Comparison of ENCODE assay signal across 1 cellular context in genomic region chr15:23713874-23714656, GRCh38. TPM values are rescaled to one million over a fixed set of nuclear protein-coding genes. Genes with fewer than 3 reads are reported as not detected.
"Had no signal": no experiment of that assay in that cellular context is flagged by ENCODE, and none has a peak within 500 bp of the region (broad histone marks: within the 10 kb centered on the region; RNA-seq: fewer than 3 reads in every experiment).

No MANE protein-coding gene starts in this region.

RNA-seq across cellular contexts. Expression of gene NDN, which starts 27.0 kb away (rescaled TPM):
- total RNA-seq: naive thymus-derived CD8-positive, alpha-beta T cell had no signal
